2 cellular contexts compared by ENCODE assay signal in the genomic region with DNA sequence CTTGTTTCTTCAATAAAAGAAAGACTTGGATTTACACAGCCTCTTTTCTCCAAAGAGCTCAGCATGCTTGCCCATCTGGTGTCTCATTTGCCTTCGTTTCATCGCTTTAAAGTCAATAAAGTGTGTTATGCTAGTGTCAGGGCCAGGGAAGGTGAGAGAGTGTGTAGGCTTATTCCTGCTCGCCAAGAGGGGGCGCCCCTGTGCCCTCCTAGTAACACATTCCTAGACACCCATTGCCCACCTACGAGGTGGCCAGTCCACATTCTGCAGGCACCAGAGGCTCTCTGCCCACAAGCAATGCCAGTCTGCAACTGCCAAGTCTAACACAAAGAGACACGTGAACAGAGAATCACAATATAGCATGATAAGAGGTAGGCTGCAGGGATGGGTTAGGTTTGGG.
TF ChIP-seq lines count a peak whose summit lies in the region.

No MANE protein-coding gene starts in this region.

TF ChIP-seq in SK-N-SH, 30 proteins besides CTCF, POLR2A, EP300 and RAD21 (continued from another document):
- no peak for TF ChIP-seq REST (IDR thresholded peaks at IDR 0.05; ENCODE audit: low read depth, low read length)

TF ChIP-seq in SK-N-SH treated with all-trans-retinoic acid at 6 μM for 48 hours, 23 proteins besides CTCF, POLR2A, EP300 and RAD21 (continued from another document):
- TF ChIP-seq TCF4 (CRISPR knock-in tag; IDR thresholded peaks at IDR 0.05; ENCODE audit: borderline replicate concordance) (no peak), ZC3H10 (CRISPR knock-in tag; IDR thresholded peaks at IDR 0.05) (no peak), GLIS3 (CRISPR knock-in tag; IDR thresholded peaks at IDR 0.05) (no peak), SNAI2 (CRISPR knock-in tag; IDR thresholded peaks at IDR 0.05) (no peak), ZNF565 (CRISPR knock-in tag; conservative IDR thresholded peaks at IDR 0.05; ENCODE audit: low read depth) (no peak)
TF ChIP-seq in SK-N-SH treated with all-trans-retinoic acid at 6 μM for 48 hours: peak in this region for 0.
